In the genomic region with DNA sequence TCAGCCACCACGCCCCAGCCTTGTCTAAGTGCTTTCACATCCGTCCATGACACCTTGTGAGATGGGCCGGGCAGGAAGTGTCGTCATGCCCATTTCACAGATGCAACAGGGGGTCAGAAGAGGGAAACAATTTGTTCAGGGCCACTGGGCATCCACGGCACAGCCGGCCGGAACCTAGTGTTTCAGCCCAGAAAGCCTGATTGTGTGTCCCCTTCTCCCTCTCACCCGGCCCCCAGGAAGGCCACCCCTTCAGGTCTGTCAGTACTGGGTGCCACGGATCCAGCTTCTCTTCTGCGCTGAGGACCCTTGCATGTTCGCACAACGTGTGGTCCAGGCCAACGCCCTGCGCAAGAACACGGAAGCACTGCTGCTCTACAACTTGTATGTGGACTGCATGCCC, we compare ENCODE assay signal across 1 cellular context.
TF ChIP-seq lines count a peak whose summit lies in the region.

No MANE protein-coding gene starts in this region.

TF ChIP-seq in H1, 55 proteins besides CTCF, POLR2A, EP300 and RAD21:
- TF ChIP-seq BCL11A (IDR thresholded peaks at IDR 0.05; ENCODE audit: low read depth in 2 of 2, low read length in 2 of 2) (no peak), TCF12 (IDR thresholded peaks at IDR 0.05; ENCODE audit: low read depth, low read length) (no peak), SIN3A (conservative IDR thresholded peaks at IDR 0.05 in 1 of 2, IDR thresholded peaks at IDR 0.05 in 1 of 2; ENCODE audit: low read depth in 1 of 2, low read length in 2 of 2) (no peak), CBX5 (IDR thresholded peaks at IDR 0.05; ENCODE audit: low read depth, low read length) (no peak), SP2 (IDR thresholded peaks at IDR 0.05; ENCODE audit: low read length) (no peak), JUND (IDR thresholded peaks at IDR 0.05; ENCODE audit: low read length) (no peak), RBBP5 (IDR thresholded peaks at IDR 0.05; ENCODE audit: borderline replicate concordance, low read depth, low read length) (no peak)
